ENCODE assay signal across 17 cellular contexts in the genomic region with DNA sequence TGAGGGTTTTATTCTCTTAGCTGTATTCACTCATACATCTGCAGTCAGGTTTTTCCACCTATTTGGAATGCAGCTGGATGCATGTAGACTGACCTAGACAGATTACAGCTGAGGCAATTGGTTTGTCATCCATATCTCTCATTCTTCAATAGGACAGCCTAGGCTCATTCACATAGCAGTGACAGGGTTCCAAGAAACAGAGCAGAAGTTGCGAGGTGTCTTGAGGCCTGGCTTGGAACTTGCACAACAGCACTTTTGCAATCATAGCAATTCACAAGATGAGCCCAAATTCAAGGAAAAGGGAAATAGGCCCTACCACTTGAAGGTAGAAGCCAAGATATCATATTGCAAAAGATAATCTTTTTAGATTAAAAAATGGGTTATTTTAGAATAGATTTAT.
A peak's percentile ranks its signal among the peaks of the same experiment; 100 is the strongest.
DNase-seq lines count a peak whose midpoint lies in the region; TF ChIP-seq lines count a peak whose summit lies in the region.
"Had no signal": no experiment of that assay in that cellular context is flagged by ENCODE, and none has a peak within 500 bp of the region (broad histone marks: within the 10 kb centered on the region; RNA-seq: fewer than 3 reads in every experiment).

No MANE protein-coding gene starts in this region.

- H3K36me3 ChIP-seq in MG63: no peaks in the 10 kb centered on the region
- H3K36me3 ChIP-seq: HAP-1, tibial nerve had no signal

- no peak for TF ChIP-seq CTCF in epithelial cell of esophagus (IDR thresholded peaks at IDR 0.05; ENCODE audit: insufficient read depth, low read depth, low read length, missing control alignments)
- no peak for TF ChIP-seq CTCF in chondrocyte (IDR thresholded peaks at IDR 0.05)

- H3K4me1 Mint-ChIP-seq in chondrocyte (ENCODE audit: low read depth): peaks cover 39% of the 10 kb centered on the region
- H3K4me1 Mint-ChIP-seq: activated CD4-positive, alpha-beta T cell treated with anti-CD3 and anti-CD28 coated beads, Interleukin-2, amount 10 ng/mL, durations not matched to agents 7 days and 5 days; CD8-positive, alpha-beta memory T cell; nephron progenitor cell had no signal

- peak; percentile 13 for DNase-seq in AG20443 (ENCODE audit: low spot score)
- peak; percentile 98 for DNase-seq in MV-4-11 (lab: John Stamatoyannopoulos, UW)
- DNase-seq in epithelial cell of esophagus (ENCODE audit: low read depth): peak; percentile 48
- peak; percentile 11 for DNase-seq in midbrain (lab: John Stamatoyannopoulos, UW)
- no peak for DNase-seq in DMS114 treated with DMSO at 0.1 percent for 48 hours (lab: John Stamatoyannopoulos, UW; ENCODE audit: unreplicated experiment)
- no peak for DNase-seq in MG63
- no peak for DNase-seq in SW 1271 (lab: John Stamatoyannopoulos, UW)
- no peak for DNase-seq in chondrocyte (ENCODE audit: low spot score)
- DNase-seq: ACHN; activated CD4-positive, alpha-beta T cell treated with anti-CD3 and anti-CD28 coated beads, Interleukin-2, amount 10 ng/mL, durations not matched to agents 7 days and 5 days; CD8-positive, alpha-beta memory T cell; Karpas-422; mesendoderm; nephron progenitor cell; stimulated activated naive CD4-positive, alpha-beta T cell treated with Interleukin-2 at 50 U/mL for 16 hours had no signal

- H3K9me3 ChIP-seq in MG63: no peaks in the 10 kb centered on the region

- H3K36me3 Mint-ChIP-seq in chondrocyte (ENCODE audit: low read depth): peaks cover 7% of the 10 kb centered on the region
- H3K36me3 Mint-ChIP-seq: CD8-positive, alpha-beta memory T cell had no signal

- no peaks in the 10 kb centered on the region for H3K27me3 Mint-ChIP-seq in chondrocyte (ENCODE audit: low read depth)
- H3K27me3 Mint-ChIP-seq: activated CD4-positive, alpha-beta T cell treated with anti-CD3 and anti-CD28 coated beads, Interleukin-2, amount 10 ng/mL, durations not matched to agents 7 days and 5 days; CD8-positive, alpha-beta memory T cell had no signal

- H3K27ac Mint-ChIP-seq in chondrocyte (ENCODE audit: unreplicated experiment): no peak overlapping the region
- H3K27ac Mint-ChIP-seq: activated CD4-positive, alpha-beta T cell treated with anti-CD3 and anti-CD28 coated beads, Interleukin-2, amount 10 ng/mL, durations not matched to agents 7 days and 5 days; CD8-positive, alpha-beta memory T cell; nephron progenitor cell had no signal

- no peaks in the 10 kb centered on the region for H3K27me3 ChIP-seq in MG63
- H3K27me3 ChIP-seq: tibial nerve had no signal

- H3K4me3 ChIP-seq in epithelial cell of esophagus (ENCODE audit: low read length): no peak overlapping the region
- no peak overlapping the region for H3K4me3 ChIP-seq in MG63
- H3K4me3 ChIP-seq: HAP-1, tibial nerve had no signal

- H3K4me3 Mint-ChIP-seq in chondrocyte (ENCODE audit: unreplicated experiment): no peak overlapping the region
- H3K4me3 Mint-ChIP-seq: activated CD4-positive, alpha-beta T cell treated with anti-CD3 and anti-CD28 coated beads, Interleukin-2, amount 10 ng/mL, durations not matched to agents 7 days and 5 days; CD8-positive, alpha-beta memory T cell; nephron progenitor cell had no signal

- peaks cover 31% of the 10 kb centered on the region for H3K9me3 Mint-ChIP-seq in chondrocyte (ENCODE audit: low read depth)
- H3K9me3 Mint-ChIP-seq: activated CD4-positive, alpha-beta T cell treated with anti-CD3 and anti-CD28 coated beads, Interleukin-2, amount 10 ng/mL, durations not matched to agents 7 days and 5 days had no signal

Comparison
In these comparisons a context has a peak if more than half of its experiments do, and no peak if none do; other contexts are left out.
1. DNase-seq: peak in AG20443 (single experiment), MV-4-11 (single experiment), epithelial cell of esophagus (single experiment) and midbrain (single experiment); none in DMS114 treated with DMSO at 0.1 percent for 48 hours (single experiment), MG63 (single experiment), SW 1271 (0 of 2) and chondrocyte (single experiment).